Comparison of ENCODE assay signal across 19 cellular contexts in the genomic region with DNA sequence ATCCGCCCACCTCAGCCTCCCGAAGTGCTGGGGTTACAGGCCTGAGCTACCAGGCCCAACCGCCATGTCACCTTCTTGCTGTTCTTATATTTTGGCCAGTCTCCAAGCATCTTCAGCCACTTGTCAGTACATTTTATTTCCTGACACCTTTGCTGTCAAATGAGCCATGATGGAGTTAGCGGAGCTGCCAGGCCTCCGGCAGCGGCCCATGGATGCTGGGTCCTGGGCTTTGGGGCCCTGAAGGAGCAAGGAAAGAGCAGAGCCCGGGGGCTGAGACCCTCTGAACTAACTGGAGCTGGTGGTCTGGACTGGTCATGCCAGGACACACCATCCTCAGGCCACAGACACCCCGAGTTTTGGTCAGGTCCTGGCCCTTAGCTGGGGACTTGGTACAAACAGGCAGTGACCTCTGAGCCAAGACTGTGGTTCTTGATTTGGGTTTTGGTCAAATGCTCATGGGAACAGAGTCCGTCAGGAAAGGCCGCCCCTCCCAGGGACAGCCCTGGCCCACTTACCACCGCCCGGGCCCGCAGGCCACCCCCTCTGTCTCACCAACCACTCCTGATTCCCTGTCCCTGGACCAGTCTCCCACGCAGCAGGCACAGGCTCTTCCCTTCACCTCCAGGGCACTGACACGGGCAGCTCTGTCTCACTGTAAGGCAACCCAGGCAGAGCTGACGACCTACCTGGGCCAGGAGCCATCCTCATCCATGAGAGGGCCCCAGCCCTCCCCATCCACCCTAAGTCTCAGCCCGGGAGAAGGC. TPM values are rescaled to one million over a fixed set of nuclear protein-coding genes. Genes with fewer than 3 reads are reported as not detected.
"Had no signal": no experiment of that assay in that cellular context is flagged by ENCODE, and none has a peak within 500 bp of the region (broad histone marks: within the 10 kb centered on the region; RNA-seq: fewer than 3 reads in every experiment).

No MANE protein-coding gene starts in this region.

- H3K9me3 Mint-ChIP-seq: activated T-cell treated with anti-CD3 and anti-CD28 coated beads, Interleukin-2, amount 50 U/mL, for 24 hours; naive B cell; stimulated activated naive CD8-positive, alpha-beta T cell treated with anti-CD3 and anti-CD28 coated beads, Interleukin-15, Interleukin-2, amounts not matched to agents 100 ng/mL and 50 ng/mL, for 24 hours; T-helper 2 cell treated with Interferon-gamma antibody and Interleukin-4, amounts not matched to agents 5 μg/mL and 100 μg/mL, for 36 hours had no signal

- H3K27me3 Mint-ChIP-seq: activated CD8-positive, alpha-beta memory T cell treated with anti-CD3 and anti-CD28 coated beads, Interleukin-2, amount 10 ng/mL, durations not matched to agents 7 days and 5 days; activated T-cell treated with anti-CD3 and anti-CD28 coated beads, Interleukin-2, amount 50 U/mL, for 24 hours; naive B cell; stimulated activated naive CD8-positive, alpha-beta T cell treated with anti-CD3 and anti-CD28 coated beads, Interleukin-15, Interleukin-2, amounts not matched to agents 100 ng/mL and 50 ng/mL, for 24 hours had no signal

- H3K4me3 Mint-ChIP-seq: activated CD8-positive, alpha-beta memory T cell treated with anti-CD3 and anti-CD28 coated beads, Interleukin-2, amount 10 ng/mL, durations not matched to agents 7 days and 5 days; activated T-cell treated with anti-CD3 and anti-CD28 coated beads, Interleukin-2, amount 50 U/mL, for 24 hours; stimulated activated naive CD8-positive, alpha-beta T cell treated with anti-CD3 and anti-CD28 coated beads, Interleukin-15, Interleukin-2, amounts not matched to agents 100 ng/mL and 50 ng/mL, for 24 hours; T-helper 2 cell treated with Interferon-gamma antibody and Interleukin-4, amounts not matched to agents 5 μg/mL and 100 μg/mL, for 36 hours had no signal

- H3K4me1 ChIP-seq: colonic mucosa, psoas muscle had no signal

- H3K9me3 ChIP-seq: colonic mucosa, psoas muscle had no signal

- H3K27ac ChIP-seq: colonic mucosa, psoas muscle had no signal

- ATAC-seq: activated CD4-positive, CD25-positive, alpha-beta regulatory T cell treated with anti-CD3 and anti-CD28 coated beads, Interleukin-2, amount 50 U/mL, for 24 hours; activated CD8-positive, alpha-beta memory T cell treated with anti-CD3 and anti-CD28 coated beads, Interleukin-2, amount 10 ng/mL, durations not matched to agents 7 days and 5 days; psoas muscle had no signal

- DNase-seq: activated CD8-positive, alpha-beta memory T cell treated with anti-CD3 and anti-CD28 coated beads, Interleukin-2, amount 10 ng/mL, durations not matched to agents 7 days and 5 days; activated gamma-delta T cell treated with Interleukin-2 at 50 U/mL for 16 hours; activated T-cell treated with anti-CD3 and anti-CD28 coated beads, Interleukin-2, amount 50 U/mL, for 24 hours; colonic mucosa; effector memory CD4-positive, alpha-beta T cell; naive B cell; nucleus accumbens; psoas muscle; stimulated activated CD4-positive, alpha-beta T cell treated with anti-CD3 and anti-CD28 coated beads, Interleukin-2, amount 100 ng/mL, for 48 hours had no signal

- H3K4me1 Mint-ChIP-seq: activated CD8-positive, alpha-beta memory T cell treated with anti-CD3 and anti-CD28 coated beads, Interleukin-2, amount 10 ng/mL, durations not matched to agents 7 days and 5 days had no signal

- H3K36me3 ChIP-seq: colonic mucosa had no signal

- H3K27me3 ChIP-seq: colonic mucosa had no signal

- H3K27ac Mint-ChIP-seq: activated CD8-positive, alpha-beta memory T cell treated with anti-CD3 and anti-CD28 coated beads, Interleukin-2, amount 10 ng/mL, durations not matched to agents 7 days and 5 days; activated T-cell treated with anti-CD3 and anti-CD28 coated beads, Interleukin-2, amount 50 U/mL, for 24 hours; stimulated activated naive CD8-positive, alpha-beta T cell treated with anti-CD3 and anti-CD28 coated beads, Interleukin-15, Interleukin-2, amounts not matched to agents 100 ng/mL and 50 ng/mL, for 24 hours; T-helper 2 cell treated with Interferon-gamma antibody and Interleukin-4, amounts not matched to agents 5 μg/mL and 100 μg/mL, for 36 hours had no signal

- H3K36me3 Mint-ChIP-seq: activated CD8-positive, alpha-beta memory T cell treated with anti-CD3 and anti-CD28 coated beads, Interleukin-2, amount 10 ng/mL, durations not matched to agents 7 days and 5 days; naive B cell had no signal

- H3K4me3 ChIP-seq: colonic mucosa, lung, psoas muscle had no signal

RNA-seq across cellular contexts. Expression of a gene that starts 42.0 kb away (rescaled TPM):
- total RNA-seq: activated CD8-positive, alpha-beta memory T cell treated with anti-CD3 and anti-CD28 coated beads, Interleukin-2, amount 10 ng/mL, durations not matched to agents 7 days and 5 days; aorta; bronchial epithelial cell; fibroblast of lung; frontal cortex; kidney epithelial cell; psoas muscle; temporal lobe had no signal
- polyA plus RNA-seq: aorta, fibroblast of lung, psoas muscle had no signal
